26 cellular contexts compared by ENCODE assay signal in genomic region chr1:30683699-30684098, GRCh38. TPM values are rescaled to one million over a fixed set of nuclear protein-coding genes. Genes with fewer than 3 reads are reported as not detected.
"Had no signal": no experiment of that assay in that cellular context is flagged by ENCODE, and none has a peak within 500 bp of the region (broad histone marks: within the 10 kb centered on the region; RNA-seq: fewer than 3 reads in every experiment).

No MANE protein-coding gene starts in this region.

- H3K9me3 Mint-ChIP-seq: effector memory CD8-positive, alpha-beta T cell; memory B cell; natural killer cell treated with Interleukin-12 subunit alpha and Interleukin-12 subunit beta and Interleukin-15 and Interleukin-18, amount 100 ng/mL, for 72 hours had no signal

- H3K4me1 Mint-ChIP-seq: memory B cell had no signal

- H3K9me3 ChIP-seq: mucosa of descending colon, right lobe of liver, thoracic aorta had no signal

- H3K27ac Mint-ChIP-seq: memory B cell; mesothelial cell of epicardium; naive B cell; natural killer cell treated with Interleukin-12 subunit alpha and Interleukin-12 subunit beta and Interleukin-15 and Interleukin-18, amount 100 ng/mL, for 72 hours; progenitor cell of endocrine pancreas; stimulated activated memory B cell treated with anti-CD40 and anti-IgM and Interleukin-4, amounts not matched to agents 10 μg/mL and 1 μg/mL and 100 μg/mL, for 72 hours had no signal

- H3K27me3 ChIP-seq: right lobe of liver had no signal

- H3K36me3 ChIP-seq: neutrophil, right lobe of liver, thoracic aorta, tibial nerve, upper lobe of left lung had no signal

- H3K27ac ChIP-seq: neutrophil, parathyroid adenoma, right lobe of liver, thoracic aorta, tibial nerve, upper lobe of left lung had no signal

- H3K36me3 Mint-ChIP-seq: mesothelial cell of epicardium; natural killer cell treated with Interleukin-12 subunit alpha and Interleukin-12 subunit beta and Interleukin-15 and Interleukin-18, amount 100 ng/mL, for 72 hours; stimulated activated memory B cell treated with anti-CD40 and anti-IgM and Interleukin-4, amounts not matched to agents 10 μg/mL and 1 μg/mL and 100 μg/mL, for 72 hours had no signal

- ATAC-seq: effector memory CD8-positive, alpha-beta T cell; mucosa of descending colon; natural killer cell treated with Interleukin-12 subunit alpha and Interleukin-12 subunit beta and Interleukin-15 and Interleukin-18, amount 100 ng/mL, for 72 hours; right lobe of liver; stimulated activated memory B cell treated with anti-CD40 and anti-IgM and Interleukin-4, amounts not matched to agents 10 μg/mL and 1 μg/mL and 100 μg/mL, for 72 hours; stimulated activated naive CD8-positive, alpha-beta T cell treated with anti-CD3 and anti-CD28 coated beads, Interleukin-15, Interleukin-2, amounts not matched to agents 100 U/mL and 50 U/mL, for 24 hours had no signal

- H3K4me3 Mint-ChIP-seq: effector memory CD8-positive, alpha-beta T cell; memory B cell; mesothelial cell of epicardium; natural killer cell treated with Interleukin-12 subunit alpha and Interleukin-12 subunit beta and Interleukin-15 and Interleukin-18, amount 100 ng/mL, for 72 hours; neural crest cell; stimulated activated memory B cell treated with anti-CD40 and anti-IgM and Interleukin-4, amounts not matched to agents 10 μg/mL and 1 μg/mL and 100 μg/mL, for 72 hours had no signal

- DNase-seq: cerebellar nuclear complex; cortex of kidney; effector memory CD8-positive, alpha-beta T cell; mucosa of descending colon; naive B cell; stimulated activated CD4-positive, alpha-beta T cell treated with anti-CD3 and anti-CD28 coated beads, Interleukin-12 subunit alpha, Interleukin-12 subunit beta, amount 100 ng/mL, for 4 hours; stimulated activated CD4-positive, alpha-beta T cell treated with anti-CD3 and anti-CD28 coated beads, Interleukin-1b, Interleukin-23, amount 100 ng/mL, for 48 hours; stimulated activated CD4-positive, alpha-beta T cell treated with anti-CD3 and anti-CD28 coated beads, Interleukin-4, amount 100 ng/mL, for 24 hours; stimulated activated naive CD8-positive, alpha-beta T cell treated with anti-CD3 and anti-CD28 coated beads, Interleukin-15, Interleukin-2, amounts not matched to agents 100 U/mL and 50 U/mL, for 24 hours; upper lobe of left lung had no signal

- H3K4me1 ChIP-seq: parathyroid adenoma, right lobe of liver had no signal

- H3K4me3 ChIP-seq: lung, mucosa of descending colon, right lobe of liver, smooth muscle cell, thoracic aorta, tibial nerve, upper lobe of left lung had no signal

RNA-seq across cellular contexts. Expression of gene MATN1, which starts 39.7 kb away (rescaled TPM):
- total RNA-seq: fibroblast of villous mesenchyme, glomerular endothelial cell, right lobe of liver, tibial nerve had no signal
- polyA plus RNA-seq: liver had no signal
